ENCODE assay signal across 8 cellular contexts in the genomic region with DNA sequence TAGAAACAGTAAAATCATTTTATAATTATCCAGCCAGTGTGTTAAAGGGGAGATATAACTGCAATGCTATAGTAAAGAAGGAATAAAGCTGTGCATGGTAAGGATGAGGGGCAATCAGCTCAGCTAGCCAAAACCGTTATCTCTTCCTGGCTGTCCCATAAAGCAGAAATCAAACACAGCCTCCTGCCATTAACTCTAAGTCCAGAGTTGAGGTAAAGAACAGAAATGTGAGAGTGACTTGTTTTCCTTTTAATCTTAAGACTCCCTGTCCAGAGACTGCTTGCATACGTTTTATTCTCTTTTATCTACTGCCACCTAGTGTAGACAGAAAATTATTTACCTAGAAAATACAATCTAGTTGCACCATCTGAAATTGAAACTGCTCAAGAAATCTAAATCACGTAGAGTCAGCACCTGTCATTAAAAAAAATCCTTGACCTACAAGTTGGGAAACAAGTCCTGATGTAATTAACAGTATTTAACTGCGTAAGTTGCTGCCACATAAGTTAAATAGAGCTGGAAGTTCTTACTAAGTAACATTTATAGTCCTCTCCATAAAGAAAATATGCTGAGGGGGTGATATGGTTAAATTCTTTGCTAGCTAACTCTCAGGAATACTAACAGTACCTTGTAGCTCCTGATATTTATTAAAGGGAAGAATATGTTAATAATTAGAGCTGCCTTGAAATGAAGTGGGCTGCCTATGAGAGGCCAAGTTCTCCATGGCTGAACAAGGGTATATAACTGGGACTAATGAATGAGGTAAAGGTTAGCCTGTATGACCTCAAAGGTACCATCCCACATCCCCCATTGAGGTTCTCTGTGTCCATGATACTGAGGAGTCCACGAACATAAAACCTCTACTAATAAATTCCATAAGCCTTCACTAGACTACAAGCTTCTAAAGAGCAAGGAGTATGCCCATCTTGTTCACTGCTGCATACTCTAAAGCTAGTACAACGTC.
DNase-seq lines count a peak whose midpoint lies in the region; TF ChIP-seq lines count a peak whose summit lies in the region.

No MANE protein-coding gene starts in this region.

- peak overlapping the region; percentile 50; the same call in 1 of the 2 replicates for H2AFZ ChIP-seq in MM.1S (ENCODE audit: low read length)
- H2AFZ ChIP-seq in mesenchymal stem cell (ENCODE audit: low read depth, low read length), result no peak overlapping the region

- H3K4me3 Mint-ChIP-seq in activated naive CD4-positive, alpha-beta T cell treated with anti-CD3 and anti-CD28 coated beads, Interleukin-2, amount 50 U/mL, for 24 hours, result peak overlapping the region; percentile 57
- peak overlapping the region; percentile 82 for H3K4me3 Mint-ChIP-seq in HFFc6

- H3K79me1 ChIP-seq in mesenchymal stem cell (replicated peaks; ENCODE audit: low read length, poor library complexity, severe bottlenecking), result no peaks in the 10 kb centered on the region

- H2BK15ac ChIP-seq in mesenchymal stem cell (ENCODE audit: low read depth, poor library complexity, severe bottlenecking), result no peak overlapping the region

- H2AK5ac ChIP-seq in mesenchymal stem cell (ENCODE audit: low read length, severe bottlenecking), result no peak overlapping the region

- peaks cover 29% of the 10 kb centered on the region for H3K4me1 Mint-ChIP-seq in activated naive CD4-positive, alpha-beta T cell treated with anti-CD3 and anti-CD28 coated beads, Interleukin-2, amount 50 U/mL, for 24 hours
- H3K4me1 Mint-ChIP-seq in HFFc6 (ENCODE audit: low read depth), result peaks cover 23% of the 10 kb centered on the region

- H3K4ac ChIP-seq in mesenchymal stem cell (ENCODE audit: low read depth in 1 of 2, low read length in 2 of 2), result no peak overlapping the region

- H3K36me3 ChIP-seq in MM.1S (replicated peaks; ENCODE audit: insufficient read depth, low read length), result no peaks in the 10 kb centered on the region
- no peaks in the 10 kb centered on the region for H3K36me3 ChIP-seq in mesenchymal stem cell (ENCODE audit: control insufficient read depth in 1 of 2, insufficient read depth in 2 of 2, low read depth in 1 of 2, low read length in 2 of 2)
- H3K36me3 ChIP-seq in vagina, result no peaks in the 10 kb centered on the region

- H3K18ac ChIP-seq in mesenchymal stem cell (ENCODE audit: low read depth in 1 of 2, low read length in 2 of 2), result peak overlapping the region; percentile 3 to 52

- H3K9me3 ChIP-seq in MM.1S (replicated peaks; ENCODE audit: insufficient read depth, low read length), result no peaks in the 10 kb centered on the region
- H3K9me3 ChIP-seq in mesenchymal stem cell (ENCODE audit: control insufficient read depth, low read length), result no peaks in the 10 kb centered on the region
- H3K9me3 ChIP-seq in vagina, result no peaks in the 10 kb centered on the region

- H3K27ac Mint-ChIP-seq in activated naive CD4-positive, alpha-beta T cell treated with anti-CD3 and anti-CD28 coated beads, Interleukin-2, amount 50 U/mL, for 24 hours, result no peak overlapping the region
- peak overlapping the region; percentile 59 for H3K27ac Mint-ChIP-seq in HFFc6

- no peak for TF ChIP-seq POLR2A in vagina (IDR thresholded peaks at IDR 0.05)

- no peak overlapping the region for H2BK5ac ChIP-seq in mesenchymal stem cell (ENCODE audit: low read depth, low read length, poor library complexity, severe bottlenecking)

- no peaks in the 10 kb centered on the region for H3K9me2 ChIP-seq in MM.1S (replicated peaks; ENCODE audit: insufficient read depth, low read length)

- H4K8ac ChIP-seq in mesenchymal stem cell (ENCODE audit: low read length), result no peak overlapping the region

- peak overlapping the region in 1 of 2 experiments; percentile 39 for H2BK12ac ChIP-seq in mesenchymal stem cell (ENCODE audit: low read length in 2 of 2)

- peak overlapping the region; percentile 90 for H3K4me2 ChIP-seq in MM.1S (ENCODE audit: low read depth, low read length)
- H3K4me2 ChIP-seq in mesenchymal stem cell (ENCODE audit: low read length, poor library complexity, severe bottlenecking), result no peak overlapping the region

- H3K23ac ChIP-seq in mesenchymal stem cell (ENCODE audit: low read length in 2 of 2), result no peak overlapping the region

- H3K9ac ChIP-seq in MM.1S (ENCODE audit: low read length) (peak overlapping the region; percentile 15; the same call in 1 of the 2 replicates), mesenchymal stem cell (ENCODE audit: low read length) (peak overlapping the region; percentile 76)

- H3K27me3 ChIP-seq in MM.1S (replicated peaks; ENCODE audit: insufficient read depth, low read length) (no peaks in the 10 kb centered on the region), mesenchymal stem cell (ENCODE audit: control insufficient read depth in 1 of 2, insufficient read depth in 1 of 2, low read length in 2 of 2) (no peaks in the 10 kb centered on the region), vagina (no peaks in the 10 kb centered on the region)

- 15% methylated on average over 3 of the region's 6 CpGs for WGBS in mesenchymal stem cell

- no peak overlapping the region for H2BK120ac ChIP-seq in mesenchymal stem cell (ENCODE audit: low read depth, low read length)

- H3K36me3 Mint-ChIP-seq in activated naive CD4-positive, alpha-beta T cell treated with anti-CD3 and anti-CD28 coated beads, Interleukin-2, amount 50 U/mL, for 24 hours, result peaks cover 7% of the 10 kb centered on the region
- no peaks in the 10 kb centered on the region for H3K36me3 Mint-ChIP-seq in HFFc6 (ENCODE audit: low read depth)

- H3F3A ChIP-seq in MM.1S (ENCODE audit: insufficient read depth, low read length), result no peaks in the 10 kb centered on the region

- H4K91ac ChIP-seq in mesenchymal stem cell (ENCODE audit: low read length), result no peak overlapping the region

- H3K27me3 Mint-ChIP-seq in activated naive CD4-positive, alpha-beta T cell treated with anti-CD3 and anti-CD28 coated beads, Interleukin-2, amount 50 U/mL, for 24 hours, result no peaks in the 10 kb centered on the region
- no peaks in the 10 kb centered on the region for H3K27me3 Mint-ChIP-seq in HFFc6 (ENCODE audit: insufficient read depth)

- peaks cover 28% of the 10 kb centered on the region for H3K4me1 ChIP-seq in MM.1S (ENCODE audit: low read length)
- peaks cover 4% of the 10 kb centered on the region for H3K4me1 ChIP-seq in mesenchymal stem cell (ENCODE audit: control insufficient read depth, insufficient read depth, low read depth, low read length)
- no peaks in the 10 kb centered on the region for H3K4me1 ChIP-seq in vagina

- H3K79me2 ChIP-seq in MM.1S (ENCODE audit: low read length), result peaks cover 10% of the 10 kb centered on the region

- H3K27ac ChIP-seq in MM.1S (ENCODE audit: low read length) (peak overlapping the region; percentile 50; the same call in 1 of the 2 replicates), mesenchymal stem cell (ENCODE audit: low read length, poor library complexity, severe bottlenecking) (peak overlapping the region; percentile 5), vagina (peak overlapping the region; percentile 20)

- H4K20me1 ChIP-seq in MM.1S (ENCODE audit: insufficient read depth, low read length), result no peaks in the 10 kb centered on the region

- no peak for DNase-seq in activated naive CD4-positive, alpha-beta T cell treated with Interleukin-2 at 50 U/mL for 16 hours
- DNase-seq in HFFc6, result peak; percentile 78
- DNase-seq in MM.1S, result peak; percentile 88
- peak; percentile 36 to 67 for DNase-seq in SHP77 (lab: John Stamatoyannopoulos, UW)
- peak; percentile 57 to 80 for DNase-seq in dermis microvascular lymphatic vessel endothelial cell (ENCODE audit: low read depth in 2 of 2)
- peak; percentile 83 for DNase-seq in mesenchymal stem cell
- no peak for DNase-seq in vagina (ENCODE audit: extremely low spot score in 2 of 2)

- TF ChIP-seq CTCF in HFFc6 (IDR thresholded peaks at IDR 0.05), result peak; percentile 85
- peak; percentile 54 for TF ChIP-seq CTCF in MM.1S (IDR thresholded peaks at IDR 0.05; ENCODE audit: low read length)
- TF ChIP-seq CTCF in vagina (IDR thresholded peaks at IDR 0.05), result peak; percentile 39 to 79 (median 73)

- no peaks in the 10 kb centered on the region for H3K9me3 Mint-ChIP-seq in activated naive CD4-positive, alpha-beta T cell treated with anti-CD3 and anti-CD28 coated beads, Interleukin-2, amount 50 U/mL, for 24 hours
- H3K9me3 Mint-ChIP-seq in HFFc6, result no peaks in the 10 kb centered on the region

- H3K14ac ChIP-seq in mesenchymal stem cell (ENCODE audit: low read length in 2 of 2), result no peak overlapping the region

- intact Hi-C loops in vagina (cut with DNase I), result loop anchor here (5.0 to 10.0 kb wide), 2 partner anchors 410 to 437 kb away; no protein-coding TSS in a partner anchor

- peak overlapping the region; percentile 27; the same call in 1 of the 2 replicates for H3K4me3 ChIP-seq in MM.1S (ENCODE audit: low read length)
- H3K4me3 ChIP-seq in mesenchymal stem cell (ENCODE audit: insufficient read depth in 1 of 2, low read depth in 1 of 2, low read length in 2 of 2), result peak overlapping the region in 1 of 2 experiments; percentile 52
- peak overlapping the region in 1 of 2 donors; percentile 11 for H3K4me3 ChIP-seq in vagina

Comparison
In these comparisons a context has a peak if more than half of its experiments do, and no peak if none do; other contexts are left out.
1. DNase-seq: peak in HFFc6 (single experiment), MM.1S (single experiment), SHP77 (2 of 2), dermis microvascular lymphatic vessel endothelial cell (2 of 2) and mesenchymal stem cell (single experiment); none in activated naive CD4-positive, alpha-beta T cell treated with Interleukin-2 at 50 U/mL for 16 hours (single experiment) and vagina (0 of 2).
2. Peak in every context shown above with its lines, with median percentiles within 50 percentile points of each other: CTCF ChIP-seq and H3K27ac ChIP-seq.